In genomic region chr4:184826315-184827266, GRCh38 we compare ENCODE assay signal across 8 cellular contexts. TPM values are rescaled to one million over a fixed set of nuclear protein-coding genes. Genes with fewer than 3 reads are reported as not detected.
A peak's percentile ranks its signal among the peaks of the same experiment; 100 is the strongest.
DNase-seq lines count a peak whose midpoint lies in the region; ATAC-seq and TF ChIP-seq lines count a peak whose summit lies in the region.

No MANE protein-coding gene starts in this region.

- peak overlapping the region; percentile 92 for H3K27ac Mint-ChIP-seq in CD4-positive, alpha-beta T cell

- no peak overlapping the region for H2BK12ac ChIP-seq in mesenchymal stem cell (ENCODE audit: low read length in 2 of 2)

- peak overlapping the region; percentile 97 for H3K4me3 Mint-ChIP-seq in CD4-positive, alpha-beta T cell

- no peaks in the 10 kb centered on the region for H3K9me3 Mint-ChIP-seq in CD4-positive, alpha-beta T cell

- no peak for TF ChIP-seq CTCF in CD4-positive, alpha-beta T cell (IDR thresholded peaks at IDR 0.05)

- no peak overlapping the region for H2BK120ac ChIP-seq in mesenchymal stem cell (ENCODE audit: low read depth, low read length)

- peaks cover 3% of the 10 kb centered on the region for H3K79me1 ChIP-seq in mesenchymal stem cell (replicated peaks; ENCODE audit: low read length, poor library complexity, severe bottlenecking)

- no peaks in the 10 kb centered on the region for H3K36me3 ChIP-seq in mesenchymal stem cell (ENCODE audit: control insufficient read depth in 1 of 2, insufficient read depth in 2 of 2, low read depth in 1 of 2, low read length in 2 of 2)

- peaks cover 40% of the 10 kb centered on the region for H3K4me1 Mint-ChIP-seq in CD4-positive, alpha-beta T cell (ENCODE audit: low read depth)

- H3K27me3 ChIP-seq in CD4-positive, alpha-beta T cell (ENCODE audit: control insufficient read depth, insufficient read depth, low read length) = no peaks in the 10 kb centered on the region
- no peaks in the 10 kb centered on the region for H3K27me3 ChIP-seq in mesenchymal stem cell (ENCODE audit: control insufficient read depth in 1 of 2, insufficient read depth in 1 of 2, low read length in 2 of 2)

- H2AFZ ChIP-seq in mesenchymal stem cell (ENCODE audit: low read depth, low read length) = peak overlapping the region; percentile 73

- H3K36me3 Mint-ChIP-seq in CD4-positive, alpha-beta T cell (ENCODE audit: low read depth) = peaks cover 9% of the 10 kb centered on the region

- H3K9ac ChIP-seq in mesenchymal stem cell (ENCODE audit: low read length) = peak overlapping the region; percentile 73

- no peak overlapping the region for H2BK5ac ChIP-seq in mesenchymal stem cell (ENCODE audit: low read depth, low read length, poor library complexity, severe bottlenecking)

- 14% methylated on average over 45 of the region's 50 CpGs for WGBS in mesenchymal stem cell

- peak overlapping the region; percentile 99 for H3K4me2 ChIP-seq in mesenchymal stem cell (ENCODE audit: low read length, poor library complexity, severe bottlenecking)

- H4K91ac ChIP-seq in mesenchymal stem cell (ENCODE audit: low read length) = peak overlapping the region; percentile 39

- intact Hi-C loops in CD4-positive, alpha-beta T cell (cut with DNase I, micrococcal nuclease) = loop anchor here (2.0 to 10.0 kb wide), 12 partner anchors 79 to 1912 kb away; partner anchors contain the start of genes CASP3 (in 1 of the 2), CFAP97 (in 1 of the 2), DCTD (in 1 of the 2) and IRF2 (in 1 of the 2)

- peak overlapping the region in 1 of 2 experiments; percentile 16 for H3K23ac ChIP-seq in mesenchymal stem cell (ENCODE audit: low read length in 2 of 2)

- DNase-seq in CD4-positive, alpha-beta T cell = peak in 9 of 10 experiments; percentile 20 to 60 (median 35)
- DNase-seq in UCSD-AML1 (lab: John Stamatoyannopoulos, UW; ENCODE audit: unreplicated experiment) = peak; percentile 55
- peak; percentile 29 for DNase-seq in cerebellum (ENCODE audit: low spot score)
- DNase-seq in mesenchymal stem cell = peak; percentile 44
- DNase-seq in stimulated activated CD8-positive, alpha-beta memory T cell treated with anti-CD3 and anti-CD28 coated beads, Interleukin-4, amount 100 ng/mL, for 48 hours = peak; percentile 68
- no peak for DNase-seq in NCI-H2196 (lab: John Stamatoyannopoulos, UW; ENCODE audit: unreplicated experiment)

- peak overlapping the region; percentile 74 to 84 for H3K4me3 ChIP-seq in mesenchymal stem cell (ENCODE audit: insufficient read depth in 1 of 2, low read depth in 1 of 2, low read length in 2 of 2)

- H4K8ac ChIP-seq in mesenchymal stem cell (ENCODE audit: low read length) = peak overlapping the region; percentile 27

- no peak overlapping the region for H3K4ac ChIP-seq in mesenchymal stem cell (ENCODE audit: low read depth in 1 of 2, low read length in 2 of 2)

- no peaks in the 10 kb centered on the region for H3K9me3 ChIP-seq in CD4-positive, alpha-beta T cell (ENCODE audit: control insufficient read depth, low read length)
- no peaks in the 10 kb centered on the region for H3K9me3 ChIP-seq in mesenchymal stem cell (ENCODE audit: control insufficient read depth, low read length)

- H3K27me3 Mint-ChIP-seq in CD4-positive, alpha-beta T cell = no peaks in the 10 kb centered on the region

- no peak overlapping the region for H2BK15ac ChIP-seq in mesenchymal stem cell (ENCODE audit: low read depth, poor library complexity, severe bottlenecking)

- peak; percentile 51 for ATAC-seq in CD4-positive, alpha-beta T cell (ENCODE audit: poor library complexity)
- peak; percentile 48 for ATAC-seq in GM19372 (IDR thresholded peaks at IDR 0.05; ENCODE audit: low read depth, unreplicated experiment)
- peak; percentile 43 for ATAC-seq in HG03442 (IDR thresholded peaks at IDR 0.05; ENCODE audit: unreplicated experiment)

- POLR2A ChIA-PET in CD4-positive, alpha-beta T cell (lab: Charles Lee) = interaction anchor here (1.8 kb wide), 1 partner anchor 92 kb away, joined by 9 read pairs; the partner anchor contains the start of gene CENPU

- H3K14ac ChIP-seq in mesenchymal stem cell (ENCODE audit: low read length in 2 of 2) = no peak overlapping the region

- CTCF ChIA-PET in CD4-positive, alpha-beta T cell (lab: Charles Lee) = interaction anchor here (1.8 kb wide), 1 partner anchor 25 kb away, joined by 3 read pairs; no protein-coding TSS in a partner anchor

- H3K27ac ChIP-seq in CD4-positive, alpha-beta T cell (ENCODE audit: low read depth, low read length) = peak overlapping the region; percentile 31
- H3K27ac ChIP-seq in mesenchymal stem cell (ENCODE audit: low read length, poor library complexity, severe bottlenecking) = no peak overlapping the region

- peaks cover 13% of the 10 kb centered on the region for H3K4me1 ChIP-seq in mesenchymal stem cell (ENCODE audit: control insufficient read depth, insufficient read depth, low read depth, low read length)

- H2AK5ac ChIP-seq in mesenchymal stem cell (ENCODE audit: low read length, severe bottlenecking) = no peak overlapping the region

- peak overlapping the region; percentile 11 to 62 for H3K18ac ChIP-seq in mesenchymal stem cell (ENCODE audit: low read depth in 1 of 2, low read length in 2 of 2)

RNA-seq across cellular contexts. Expression of gene ACSL1, which starts 0.8 kb away (rescaled TPM):
- 10 to 100 TPM; 12.4 to 12.5 TPM for total RNA-seq in CD4-positive, alpha-beta T cell
- 36.6 TPM for total RNA-seq in cerebellum
- 4.3 TPM for polyA plus RNA-seq in mesenchymal stem cell (2013, experiment 1 of 2)
- polyA plus RNA-seq in mesenchymal stem cell (2013, experiment 2 of 2) = 4.5 TPM
